9 cellular contexts compared by ENCODE assay signal in the genomic region with DNA sequence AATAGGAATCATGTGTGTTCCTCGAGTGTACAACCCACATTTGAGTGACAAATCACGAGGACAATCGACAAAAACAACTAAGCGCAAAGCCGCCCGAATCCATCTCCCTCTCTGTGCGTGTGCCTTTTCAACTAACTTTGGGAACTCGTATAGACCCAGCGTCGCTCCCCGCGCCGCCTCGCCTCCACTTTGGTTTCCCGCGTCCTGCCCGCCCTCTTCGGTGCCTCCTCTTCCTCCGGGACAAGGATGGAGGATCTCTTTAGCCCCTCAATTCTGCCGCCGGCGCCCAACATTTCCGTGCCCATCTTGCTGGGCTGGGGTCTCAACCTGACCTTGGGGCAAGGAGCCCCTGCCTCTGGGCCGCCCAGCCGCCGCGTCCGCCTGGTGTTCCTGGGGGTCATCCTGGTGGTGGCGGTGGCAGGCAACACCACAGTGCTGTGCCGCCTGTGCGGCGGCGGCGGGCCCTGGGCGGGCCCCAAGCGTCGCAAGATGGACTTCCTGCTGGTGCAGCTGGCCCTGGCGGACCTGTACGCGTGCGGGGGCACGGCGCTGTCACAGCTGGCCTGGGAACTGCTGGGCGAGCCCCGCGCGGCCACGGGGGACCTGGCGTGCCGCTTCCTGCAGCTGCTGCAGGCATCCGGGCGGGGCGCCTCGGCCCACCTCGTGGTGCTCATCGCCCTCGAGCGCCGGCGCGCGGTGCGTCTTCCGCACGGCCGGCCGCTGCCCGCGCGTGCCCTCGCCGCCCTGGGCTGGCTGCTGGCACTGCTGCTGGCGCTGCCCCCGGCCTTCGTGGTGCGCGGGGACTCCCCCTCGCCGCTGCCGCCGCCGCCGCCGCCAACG. TPM values are rescaled to one million over a fixed set of nuclear protein-coding genes. Genes with fewer than 3 reads are reported as not detected.
DNase-seq lines count a peak whose midpoint lies in the region; ATAC-seq, FAIRE-seq and TF ChIP-seq lines count a peak whose summit lies in the region.
"Had no signal": no experiment of that assay in that cellular context is flagged by ENCODE, and none has a peak within 500 bp of the region (broad histone marks: within the 10 kb centered on the region; RNA-seq: fewer than 3 reads in every experiment).

GPR150 (plus strand) TSS at position 58 of the 840 bp plus-strand sequence; CDS start at position 247, 189 bp downstream.

- BruUV-seq in K562 (replicated peaks; lab: Mats Ljungman, UMichigan), result no TSS peak

- dilution Hi-C loops in keratinocyte (cut with MboI; ENCODE audit: extremely low pct_ligation_motif_present, low sequenced_read_pairs), result no loop called here

- H3K4me2 ChIP-seq in DOHH2 (ENCODE audit: low read length), result peak within 1 kb of the TSS; percentile 70
- no peak within 1 kb of the TSS for H3K4me2 ChIP-seq in K562 (ENCODE audit: insufficient read depth, low read length)
- peak within 1 kb of the TSS; percentile 77 for H3K4me2 ChIP-seq in keratinocyte (ENCODE audit: control insufficient read depth, extremely low read depth, insufficient read depth, low read depth, low read length)

- no peak within 1 kb of the TSS for H3K27ac ChIP-seq in DOHH2 (ENCODE audit: low read depth, low read length)
- no peak within 1 kb of the TSS for H3K27ac ChIP-seq in HUES48 (ENCODE audit: low read depth, low read length)
- H3K27ac ChIP-seq in K562 (ENCODE audit: extremely low read depth, low read depth, low read length), result no peak within 1 kb of the TSS
- H3K27ac ChIP-seq in keratinocyte (ENCODE audit: control insufficient read depth, insufficient read depth, low read length), result peak within 1 kb of the TSS; percentile 44

- ATAC-seq in GM21360 (IDR thresholded peaks at IDR 0.05; ENCODE audit: unreplicated experiment), result peak; percentile 69
- no peak for ATAC-seq in K562

- H3K9me3 ChIP-seq in DOHH2 (ENCODE audit: control insufficient read depth, insufficient read depth, low read length) (no peaks in the 10 kb centered on the region), HUES48 (ENCODE audit: control insufficient read depth, insufficient read depth, low read length) (no peaks in the 10 kb centered on the region), K562 (replicated peaks; ENCODE audit: control insufficient read depth, insufficient read depth, low read depth, low read length) (no peaks in the 10 kb centered on the region), keratinocyte (ENCODE audit: control insufficient read depth, low read depth, low read length) (no peaks in the 10 kb centered on the region)

- H3K27me3 ChIP-seq in DOHH2 (ENCODE audit: control insufficient read depth, low read length), result peaks cover 28% of the 10 kb centered on the region
- peaks cover 64% of the 10 kb centered on the region for H3K27me3 ChIP-seq in HUES48 (ENCODE audit: control insufficient read depth, insufficient read depth, low read length)
- H3K27me3 ChIP-seq in K562 (ENCODE audit: control insufficient read depth in 2 of 2, insufficient read depth in 2 of 2, low read length in 2 of 2), result no peaks in the 10 kb centered on the region
- H3K27me3 ChIP-seq in keratinocyte (ENCODE audit: control insufficient read depth, extremely low read depth, insufficient read depth, low read length), result peaks cover 9% of the 10 kb centered on the region

- H3F3A ChIP-seq in DOHH2 (ENCODE audit: control insufficient read depth, insufficient read depth), result no peaks in the 10 kb centered on the region

- H3K9me2 ChIP-seq in DOHH2 (replicated peaks; ENCODE audit: control insufficient read depth, low read length), result no peaks in the 10 kb centered on the region

- H3K9me1 ChIP-seq in K562 (ENCODE audit: control insufficient read depth, insufficient read depth, low read length), result no peaks in the 10 kb centered on the region
- H3K9me1 ChIP-seq in keratinocyte (ENCODE audit: control insufficient read depth, extremely low read depth, insufficient read depth, low read length), result no peaks in the 10 kb centered on the region

- H3K79me2 ChIP-seq in DOHH2 (ENCODE audit: control insufficient read depth, low read length), result no peaks in the 10 kb centered on the region
- H3K79me2 ChIP-seq in K562 (ENCODE audit: control insufficient read depth, insufficient read depth, low read length), result no peaks in the 10 kb centered on the region
- no peaks in the 10 kb centered on the region for H3K79me2 ChIP-seq in keratinocyte (ENCODE audit: control insufficient read depth, insufficient read depth, low read length)

- no peak for TF ChIP-seq EP300 in K562 (IDR thresholded peaks at IDR 0.05; ENCODE audit: low read length)

- CTCF ChIA-PET in K562 (lab: Yijun Ruan, JAX; ENCODE audit: low intra/inter-chr PET ratio), result no interaction called here

- H3K4me3 ChIP-seq in DOHH2 (ENCODE audit: low read length), result peak within 1 kb of the TSS; percentile 53
- H3K4me3 ChIP-seq in HUES48 (ENCODE audit: low read depth, low read length), result peak within 1 kb of the TSS; percentile 63
- no peak within 1 kb of the TSS for H3K4me3 ChIP-seq in K562
- peak within 1 kb of the TSS; percentile 13 to 35 (median 29) for H3K4me3 ChIP-seq in keratinocyte (ENCODE audit: control insufficient read depth in 2 of 3, extremely low read depth in 1 of 3, insufficient read depth in 2 of 3, low read depth in 1 of 3, low read length in 3 of 3)

- H3K36me3 ChIP-seq in DOHH2 (ENCODE audit: control insufficient read depth, low read length) (no peaks in the 10 kb centered on the region), HUES48 (ENCODE audit: control insufficient read depth, insufficient read depth, low read length) (no peaks in the 10 kb centered on the region), K562 (ENCODE audit: control insufficient read depth, insufficient read depth, low read length) (no peaks in the 10 kb centered on the region), keratinocyte (ENCODE audit: control insufficient read depth in 2 of 2, extremely low read depth in 1 of 2, insufficient read depth in 2 of 2, low read length in 2 of 2) (no peaks in the 10 kb centered on the region)

- no peak for TF ChIP-seq RAD21 in K562 (CRISPR knock-in tag; conservative IDR thresholded peaks at IDR 0.05 in 1 of 2, IDR thresholded peaks at IDR 0.05 in 1 of 2)

- in situ Hi-C loops in K562 (cut with MboI), result no loop called here

- FAIRE-seq in K562 (lab: Jason Lieb, UNC), result no peak
- FAIRE-seq in keratinocyte (lab: Jason Lieb, UNC), result no peak
- FAIRE-seq: colon had no signal

- DNase-seq in T-helper 22 cell (ENCODE audit: low read depth) (peak; percentile 46), K562 (ENCODE audit: extremely low read depth in 1 of 4, low spot score in 3 of 4) (no peak), keratinocyte (ENCODE audit: low read depth, low spot score) (no peak), 8988T (no peak)
- peak; percentile 43 to 56 for DNase-seq in stimulated activated CD4-positive, alpha-beta T cell treated with anti-CD3 and anti-CD28 coated beads, Interleukin-1b, Interleukin-23, amount 100 ng/mL, for 4 hours (ENCODE audit: low read depth in 2 of 2)

- no peak for TF ChIP-seq POLR2A in K562 (conservative IDR thresholded peaks at IDR 0.05)

- H3K4me1 ChIP-seq in DOHH2 (ENCODE audit: control insufficient read depth, low read length), result peaks cover 25% of the 10 kb centered on the region
- H3K4me1 ChIP-seq in HUES48 (ENCODE audit: control insufficient read depth, insufficient read depth, low read length), result peaks cover 5% of the 10 kb centered on the region; the same call in 1 of the 2 replicates
- H3K4me1 ChIP-seq in K562 (replicated peaks in 1 of 2; ENCODE audit: control insufficient read depth in 2 of 2, insufficient read depth in 2 of 2, low read length in 2 of 2), result no peaks in the 10 kb centered on the region
- peaks cover 28% of the 10 kb centered on the region for H3K4me1 ChIP-seq in keratinocyte (ENCODE audit: control insufficient read depth, extremely low read depth, insufficient read depth, low read length)

- WGBS in K562 (ENCODE audit: insufficient coverage, low coverage, missing lambda C conversion rate), result 91% methylated on average over 28 of the region's 85 CpGs

- intact Hi-C loops in K562 (cut with micrococcal nuclease), result no loop called here

- POLR2A ChIA-PET in K562 (lab: Yijun Ruan, JAX), result no interaction called here

- no peaks in the 10 kb centered on the region for H4K20me1 ChIP-seq in DOHH2 (ENCODE audit: control insufficient read depth, insufficient read depth, low read depth, low read length)
- H4K20me1 ChIP-seq in K562 (replicated peaks; ENCODE audit: control insufficient read depth, insufficient read depth, low read length), result no peaks in the 10 kb centered on the region
- no peaks in the 10 kb centered on the region for H4K20me1 ChIP-seq in keratinocyte (ENCODE audit: control insufficient read depth, extremely low read depth, insufficient read depth, low read length)

- H2AFZ ChIP-seq in K562 (ENCODE audit: low read depth, low read length), result peak within 1 kb of the TSS; percentile 2; the same call in 1 of the 2 replicates
- H2AFZ ChIP-seq in keratinocyte (ENCODE audit: control insufficient read depth, low read length), result peak within 1 kb of the TSS; percentile 67

- TF ChIP-seq CTCF in DOHH2 (IDR thresholded peaks at IDR 0.05; ENCODE audit: low read depth, low read length, poor library complexity, severe bottlenecking) (no peak), K562 (IDR thresholded peaks at IDR 0.05 in 2 of 3, conservative IDR thresholded peaks at IDR 0.05 in 1 of 3; ENCODE audit: insufficient read depth in 2 of 3, low read depth in 1 of 3, low read length in 3 of 3) (no peak), keratinocyte (optimal IDR thresholded peaks at IDR 0.05 in 1 of 3, IDR thresholded peaks at IDR 0.05 in 1 of 3, conservative IDR thresholded peaks at IDR 0.05 in 1 of 3; ENCODE audit: extremely low read depth in 1 of 3, insufficient read depth in 2 of 3, low read length in 3 of 3) (peak in 1 of 3 experiments; percentile 26)

- H3K9ac ChIP-seq in HUES48 (ENCODE audit: low read depth, low read length) (peak within 1 kb of the TSS; percentile 23; the same call in 1 of the 2 replicates), K562 (ENCODE audit: insufficient read depth in 1 of 2, low read depth in 2 of 2, low read length in 2 of 2) (no peak within 1 kb of the TSS), keratinocyte (ENCODE audit: control insufficient read depth, extremely low read depth, insufficient read depth, low read length) (peak within 1 kb of the TSS; percentile 44)

RNA-seq across cellular contexts. Expression of gene GPR150, which starts in this region (rescaled TPM):
- total RNA-seq in K562 (2011; cell fraction: chromatin; rRNA removed; ENCODE audit: low replicate concordance), result not detected in 2 replicates
- not detected in 2 replicates for total RNA-seq in K562 (2011; cell fraction: nucleolus; rRNA removed)
- not detected in 2 replicates for total RNA-seq in K562 (2011; cell fraction: nucleoplasm; rRNA removed)
- total RNA-seq in K562 (2014; rRNA removed), result not detected in 2 replicates
- not detected in 2 replicates for total RNA-seq in K562 (2014; rRNA removed; fragmentation: Illumina TruSeq; extraction: Trizol)
- not detected in 2 replicates for total RNA-seq in K562 (2015; rRNA removed; fragmentation: Illumina TruSeq; extraction: Trizol)
- not detected in 2 replicates for total RNA-seq in K562 (2021)
- not detected in 2 replicates for polyA plus RNA-seq in K562 (2011; rRNA removed)
- polyA plus RNA-seq in K562 (2011; cell fraction: cytosol; rRNA removed), result not detected in 2 replicates
- polyA plus RNA-seq in K562 (2011; cell fraction: nucleus; rRNA removed), result not detected in 2 replicates
- not detected in 2 replicates for polyA plus RNA-seq in K562 (2012)
- polyA plus RNA-seq in K562 (2014; fragmentation: Illumina TruSeq; extraction: Trizol), result not detected in 2 replicates
- polyA plus RNA-seq in K562 (2014; fragmentation: Nextera tagmentation; extraction: Ambion mirVana), result not detected
- polyA plus RNA-seq in K562 (2014; rRNA removed), result not detected in 2 replicates
- polyA minus RNA-seq in K562 (2011; rRNA and poly(A)+ RNA removed), result not detected in 2 replicates
- polyA minus RNA-seq in K562 (2011; cell fraction: cytosol; rRNA and poly(A)+ RNA removed), result not detected in 2 replicates
- not detected in 2 replicates for polyA minus RNA-seq in K562 (2011; cell fraction: nucleus; rRNA and poly(A)+ RNA removed)
- polyA plus RNA-seq in keratinocyte, result 0.07 to 0.08 TPM (median 0.07 TPM) in 3 replicates
- not detected for polyA plus RNA-seq in keratinocyte (2011; ENCODE audit: low read depth)
- 0.06 and 0.12 TPM in 2 replicates for polyA plus RNA-seq in keratinocyte (2011; cell fraction: cytosol; rRNA removed)
- 0.11 and 0.35 TPM in 2 replicates for polyA plus RNA-seq in keratinocyte (2011; cell fraction: nucleus; rRNA removed)
- 0.07 and 0.13 TPM in 2 replicates for polyA plus RNA-seq in keratinocyte (2012; ENCODE audit: low replicate concordance)
- polyA minus RNA-seq in keratinocyte, result 0.20 TPM in 1 of 3 replicates, not detected in the others
- not detected for polyA minus RNA-seq in keratinocyte (2011; cell fraction: cytosol; rRNA and poly(A)+ RNA removed)
- not detected in 2 replicates for polyA minus RNA-seq in keratinocyte (2011; cell fraction: nucleus; rRNA and poly(A)+ RNA removed)

Comparison
In these comparisons a context has a peak if more than half of its experiments do, and no peak if none do; other contexts are left out.
1. H3K9ac ChIP-seq: peak in HUES48 (single experiment) and keratinocyte (single experiment); none in K562 (0 of 2).
2. DNase-seq: peak in T-helper 22 cell (single experiment) and stimulated activated CD4-positive, alpha-beta T cell treated with anti-CD3 and anti-CD28 coated beads, Interleukin-1b, Interleukin-23, amount 100 ng/mL, for 4 hours (2 of 2); none in K562 (0 of 4), keratinocyte (single experiment) and 8988T (single experiment).